24 cellular contexts compared by ENCODE assay signal in the genomic region with DNA sequence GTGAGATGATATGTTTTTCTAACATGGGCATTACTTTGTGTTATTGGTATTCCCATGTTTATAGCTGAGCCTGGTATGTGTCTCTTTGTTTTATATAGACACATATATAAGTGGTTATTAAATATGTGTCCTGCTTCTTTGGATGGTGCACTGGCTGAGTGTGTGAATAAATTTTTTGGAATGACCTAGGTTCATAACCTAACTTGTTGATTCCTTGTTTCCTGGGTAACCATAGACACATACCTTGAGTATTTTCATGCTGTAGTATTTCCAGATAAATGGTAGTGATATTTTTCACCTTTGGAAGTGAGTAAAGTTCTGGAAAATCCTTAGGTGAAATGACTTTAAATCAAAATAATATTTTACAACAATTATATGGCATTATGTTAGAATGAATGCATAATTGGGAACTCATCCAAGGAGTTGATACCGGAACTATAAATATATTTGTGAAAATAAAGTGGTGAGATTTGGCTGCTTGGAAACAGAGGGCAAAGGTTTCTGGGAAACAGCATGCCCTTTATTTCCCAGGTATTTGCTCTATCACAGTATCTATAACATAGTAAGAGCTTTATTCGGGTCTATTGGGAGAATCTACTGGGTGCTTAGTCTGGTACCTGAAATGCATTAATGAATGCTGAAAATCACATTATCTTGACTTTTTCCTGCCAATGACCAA.
"Had no signal": no experiment of that assay in that cellular context is flagged by ENCODE, and none has a peak within 500 bp of the region (broad histone marks: within the 10 kb centered on the region; RNA-seq: fewer than 3 reads in every experiment).

No MANE protein-coding gene starts in this region.

- DNase-seq: activated CD4-positive, alpha-beta memory T cell treated with anti-CD3 and anti-CD28 coated beads, Interleukin-2, amount 10 ng/mL, durations not matched to agents 7 days and 5 days; activated CD4-positive, alpha-beta T cell treated with anti-CD3 and anti-CD28 coated beads, Interleukin-2, amount 10 ng/mL, durations not matched to agents 24 days and 14 days; activated effector memory CD4-positive, alpha-beta T cell treated with Interleukin-2 at 50 U/mL for 16 hours; activated naive CD4-positive, alpha-beta T cell treated with anti-CD3 and anti-CD28 coated beads for 36 hours; activated naive CD8-positive, alpha-beta T cell treated with anti-CD3 and anti-CD28 coated beads, Interleukin-2, amount 10 ng/mL, durations not matched to agents 7 days and 5 days; activated T-cell treated with anti-CD3 and anti-CD28 coated beads, Interleukin-2, amount 50 U/mL, for 72 hours; amygdala; body of pancreas; caudate nucleus; dorsolateral prefrontal cortex; effector memory CD8-positive, alpha-beta T cell; esophagus squamous epithelium; gastrocnemius medialis; islet precursor cell; left colon; naive thymus-derived CD4-positive, alpha-beta T cell; occipital lobe; retina; stimulated activated CD4-positive, alpha-beta T cell treated with anti-CD3 and anti-CD28 coated beads, Interleukin-4, amount 100 ng/mL, for 24 hours; stimulated activated naive CD4-positive, alpha-beta T cell treated with Interleukin-2 at 50 U/mL for 16 hours; upper lobe of left lung had no signal

- H3K27ac Mint-ChIP-seq: activated CD4-positive, alpha-beta memory T cell treated with anti-CD3 and anti-CD28 coated beads, Interleukin-2, amount 10 ng/mL, durations not matched to agents 7 days and 5 days; activated CD4-positive, alpha-beta T cell treated with anti-CD3 and anti-CD28 coated beads, Interleukin-2, amount 10 ng/mL, durations not matched to agents 24 days and 14 days; activated naive CD4-positive, alpha-beta T cell treated with anti-CD3 and anti-CD28 coated beads for 36 hours; activated naive CD8-positive, alpha-beta T cell treated with anti-CD3 and anti-CD28 coated beads, Interleukin-2, amount 10 ng/mL, durations not matched to agents 7 days and 5 days; activated T-cell treated with anti-CD3 and anti-CD28 coated beads, Interleukin-2, amount 50 U/mL, for 72 hours; effector memory CD8-positive, alpha-beta T cell had no signal

- H3K9me3 Mint-ChIP-seq: activated CD4-positive, alpha-beta memory T cell treated with anti-CD3 and anti-CD28 coated beads, Interleukin-2, amount 10 ng/mL, durations not matched to agents 7 days and 5 days; activated CD4-positive, alpha-beta T cell treated with anti-CD3 and anti-CD28 coated beads, Interleukin-2, amount 10 ng/mL, durations not matched to agents 24 days and 14 days; activated naive CD4-positive, alpha-beta T cell treated with anti-CD3 and anti-CD28 coated beads for 36 hours; activated naive CD8-positive, alpha-beta T cell treated with anti-CD3 and anti-CD28 coated beads, Interleukin-2, amount 10 ng/mL, durations not matched to agents 7 days and 5 days; activated T-cell treated with anti-CD3 and anti-CD28 coated beads, Interleukin-2, amount 50 U/mL, for 72 hours; effector memory CD8-positive, alpha-beta T cell; naive thymus-derived CD4-positive, alpha-beta T cell had no signal

- H3K4me3 ChIP-seq: body of pancreas, dorsolateral prefrontal cortex, esophagus squamous epithelium, gastrocnemius medialis, lung, upper lobe of left lung had no signal

- H3K27me3 ChIP-seq: body of pancreas, dorsolateral prefrontal cortex, esophagus squamous epithelium, gastrocnemius medialis, upper lobe of left lung had no signal

- H3K4me3 Mint-ChIP-seq: activated CD4-positive, alpha-beta memory T cell treated with anti-CD3 and anti-CD28 coated beads, Interleukin-2, amount 10 ng/mL, durations not matched to agents 7 days and 5 days; activated CD4-positive, alpha-beta T cell treated with anti-CD3 and anti-CD28 coated beads, Interleukin-2, amount 10 ng/mL, durations not matched to agents 24 days and 14 days; activated naive CD4-positive, alpha-beta T cell treated with anti-CD3 and anti-CD28 coated beads for 36 hours; activated naive CD8-positive, alpha-beta T cell treated with anti-CD3 and anti-CD28 coated beads, Interleukin-2, amount 10 ng/mL, durations not matched to agents 7 days and 5 days; activated T-cell treated with anti-CD3 and anti-CD28 coated beads, Interleukin-2, amount 50 U/mL, for 72 hours; effector memory CD8-positive, alpha-beta T cell; naive thymus-derived CD4-positive, alpha-beta T cell; neural crest cell had no signal

- H3K27ac ChIP-seq: body of pancreas, esophagus squamous epithelium, gastrocnemius medialis, upper lobe of left lung had no signal

- ATAC-seq: activated CD4-positive, CD25-positive, alpha-beta regulatory T cell treated with anti-CD3 and anti-CD28 coated beads, Interleukin-2, amount 50 U/mL, for 24 hours; activated T-cell treated with anti-CD3 and anti-CD28 coated beads, Interleukin-2, amount 50 U/mL, for 72 hours; body of pancreas; effector memory CD8-positive, alpha-beta T cell; gastrocnemius medialis; left colon; naive thymus-derived CD4-positive, alpha-beta T cell had no signal

- H3K9me3 ChIP-seq: body of pancreas, esophagus squamous epithelium, gastrocnemius medialis, upper lobe of left lung had no signal

- H3K27me3 Mint-ChIP-seq: naive thymus-derived CD4-positive, alpha-beta T cell had no signal

- H3K36me3 ChIP-seq: gastrocnemius medialis had no signal
